In genomic region chr10:43223056-43223455, GRCh38 we compare ENCODE assay signal across 26 cellular contexts. TPM values are rescaled to one million over a fixed set of nuclear protein-coding genes. Genes with fewer than 3 reads are reported as not detected.
"Had no signal": no experiment of that assay in that cellular context is flagged by ENCODE, and none has a peak within 500 bp of the region (broad histone marks: within the 10 kb centered on the region; RNA-seq: fewer than 3 reads in every experiment).

No MANE protein-coding gene starts in this region.

- H3K4me1 ChIP-seq: heart left ventricle, lower lobe of right lung, psoas muscle, right lobe of liver, transverse colon, vagina had no signal

- H3K9me3 ChIP-seq: heart left ventricle, lower lobe of right lung, psoas muscle, right lobe of liver, transverse colon, vagina had no signal

- H3K4me1 Mint-ChIP-seq: mesothelial cell of epicardium had no signal

- ATAC-seq: activated CD4-positive, alpha-beta T cell treated with anti-CD3 and anti-CD28 coated beads for 36 hours; activated CD8-positive, alpha-beta memory T cell treated with anti-CD3 and anti-CD28 coated beads, Interleukin-2, amount 10 ng/mL, durations not matched to agents 7 days and 5 days; heart left ventricle; left cardiac atrium; lower lobe of right lung; psoas muscle; right lobe of liver; stimulated activated naive CD8-positive, alpha-beta T cell treated with anti-CD3 and anti-CD28 coated beads, Interleukin-15, Interleukin-2, amounts not matched to agents 100 U/mL and 50 U/mL, for 24 hours had no signal

- H3K4me3 Mint-ChIP-seq: activated CD4-positive, alpha-beta memory T cell treated with anti-CD3 and anti-CD28 coated beads for 36 hours; activated CD4-positive, alpha-beta T cell treated with anti-CD3 and anti-CD28 coated beads for 36 hours; activated CD8-positive, alpha-beta memory T cell treated with anti-CD3 and anti-CD28 coated beads, Interleukin-2, amount 10 ng/mL, durations not matched to agents 7 days and 5 days; activated naive CD4-positive, alpha-beta T cell treated with anti-CD3 and anti-CD28 coated beads for 36 hours; endodermal cell; mesothelial cell of epicardium; neural crest cell had no signal

- H3K9me3 Mint-ChIP-seq: activated CD4-positive, alpha-beta memory T cell treated with anti-CD3 and anti-CD28 coated beads for 36 hours; activated naive CD4-positive, alpha-beta T cell treated with anti-CD3 and anti-CD28 coated beads for 36 hours; activated T-helper 2 cell treated with anti-CD3 and anti-CD28 coated beads, Interferon-gamma antibody, Interleukin-2, Interleukin-4, amounts not matched to agents 10 μg/mL and 5 μg/mL and 100 μg/mL, durations not matched to agents 14 hours and 24 hours and 36 hours; endodermal cell; mesothelial cell of epicardium; neural crest cell had no signal

- DNase-seq: activated CD4-positive, alpha-beta memory T cell treated with anti-CD3 and anti-CD28 coated beads for 36 hours; activated naive CD4-positive, alpha-beta T cell treated with anti-CD3 and anti-CD28 coated beads for 36 hours; activated T-cell treated with anti-CD3 and anti-CD28 coated beads, Interleukin-2, amount 50 U/mL, for 1 hour; dermis blood vessel endothelial cell; left cardiac atrium; stimulated activated CD4-positive, alpha-beta T cell treated with anti-CD3 and anti-CD28 coated beads, Interleukin-4, amount 100 ng/mL, for 4 hours; stimulated activated CD8-positive, alpha-beta memory T cell treated with anti-CD3 and anti-CD28 coated beads, Interleukin-4, amount 100 ng/mL, for 48 hours; transverse colon had no signal

- H3K36me3 Mint-ChIP-seq: activated CD4-positive, alpha-beta memory T cell treated with anti-CD3 and anti-CD28 coated beads for 36 hours; mesothelial cell of epicardium had no signal

- FAIRE-seq: astrocyte, bronchial epithelial cell, frontal cortex had no signal

- H3K36me3 ChIP-seq: heart left ventricle, lower lobe of right lung, right lobe of liver, transverse colon, vagina had no signal

- H3K4me3 ChIP-seq: heart left ventricle, lower lobe of right lung, psoas muscle, right lobe of liver, smooth muscle cell, transverse colon, vagina had no signal

- H3K27ac Mint-ChIP-seq: activated CD4-positive, alpha-beta memory T cell treated with anti-CD3 and anti-CD28 coated beads for 36 hours; activated CD4-positive, alpha-beta T cell treated with anti-CD3 and anti-CD28 coated beads for 36 hours; activated CD8-positive, alpha-beta memory T cell treated with anti-CD3 and anti-CD28 coated beads, Interleukin-2, amount 10 ng/mL, durations not matched to agents 7 days and 5 days; activated naive CD4-positive, alpha-beta T cell treated with anti-CD3 and anti-CD28 coated beads for 36 hours; activated T-helper 2 cell treated with anti-CD3 and anti-CD28 coated beads, Interferon-gamma antibody, Interleukin-2, Interleukin-4, amounts not matched to agents 10 μg/mL and 5 μg/mL and 100 μg/mL, durations not matched to agents 14 hours and 24 hours and 36 hours; endodermal cell; mesothelial cell of epicardium had no signal

- H3K27ac ChIP-seq: heart left ventricle, lower lobe of right lung, psoas muscle, right lobe of liver, transverse colon, vagina, VCaP had no signal

RNA-seq across cellular contexts. Expression of gene RASGEF1A, which starts 43.8 kb away (rescaled TPM):
- total RNA-seq: activated naive CD4-positive, alpha-beta T cell treated with anti-CD3 and anti-CD28 coated beads for 36 hours; osteocyte had no signal
